20 cellular contexts compared by ENCODE assay signal in genomic region chr15:69042531-69042930, GRCh38. TPM values are rescaled to one million over a fixed set of nuclear protein-coding genes. Genes with fewer than 3 reads are reported as not detected.
"Had no signal": no experiment of that assay in that cellular context is flagged by ENCODE, and none has a peak within 500 bp of the region (broad histone marks: within the 10 kb centered on the region; RNA-seq: fewer than 3 reads in every experiment).

No MANE protein-coding gene starts in this region.

- H3K4me3 Mint-ChIP-seq: dendritic cell treated with granulocyte-macrophage colony-stimulating factor and Interleukin-4, amounts not matched to agents 40 ng/mL and 50 ng/mL, for 4 days; naive thymus-derived CD4-positive, alpha-beta T cell; nephron progenitor cell; stimulated activated memory B cell treated with anti-CD40 and anti-IgM and Interleukin-4, amounts not matched to agents 10 μg/mL and 1 μg/mL and 100 μg/mL, for 72 hours; stimulated activated naive CD8-positive, alpha-beta T cell treated with anti-CD3 and anti-CD28 coated beads, Interleukin-15, Interleukin-2, amounts not matched to agents 100 ng/mL and 50 ng/mL, for 24 hours had no signal

- H3K27ac Mint-ChIP-seq: dendritic cell treated with granulocyte-macrophage colony-stimulating factor and Interleukin-4, amounts not matched to agents 40 ng/mL and 50 ng/mL, for 4 days; naive thymus-derived CD4-positive, alpha-beta T cell; nephron progenitor cell; stimulated activated memory B cell treated with anti-CD40 and anti-IgM and Interleukin-4, amounts not matched to agents 10 μg/mL and 1 μg/mL and 100 μg/mL, for 72 hours; stimulated activated naive CD8-positive, alpha-beta T cell treated with anti-CD3 and anti-CD28 coated beads, Interleukin-15, Interleukin-2, amounts not matched to agents 100 ng/mL and 50 ng/mL, for 24 hours had no signal

- H3K4me1 Mint-ChIP-seq: naive thymus-derived CD4-positive, alpha-beta T cell; stimulated activated memory B cell treated with anti-CD40 and anti-IgM and Interleukin-4, amounts not matched to agents 10 μg/mL and 1 μg/mL and 100 μg/mL, for 72 hours had no signal

- H3K27ac ChIP-seq: foreskin keratinocyte, hepatocyte, psoas muscle, right lobe of liver, tibial artery, upper lobe of right lung had no signal

- H3K9me3 Mint-ChIP-seq: dendritic cell treated with granulocyte-macrophage colony-stimulating factor and Interleukin-4, amounts not matched to agents 40 ng/mL and 50 ng/mL, for 4 days; naive thymus-derived CD4-positive, alpha-beta T cell; nephron progenitor cell; stimulated activated memory B cell treated with anti-CD40 and anti-IgM and Interleukin-4, amounts not matched to agents 10 μg/mL and 1 μg/mL and 100 μg/mL, for 72 hours; stimulated activated naive CD8-positive, alpha-beta T cell treated with anti-CD3 and anti-CD28 coated beads, Interleukin-15, Interleukin-2, amounts not matched to agents 100 ng/mL and 50 ng/mL, for 24 hours had no signal

- H3K9me3 ChIP-seq: psoas muscle, right lobe of liver, tibial artery, upper lobe of right lung had no signal

- H3K4me1 ChIP-seq: psoas muscle, right lobe of liver, tibial artery, upper lobe of right lung had no signal

- H3K36me3 Mint-ChIP-seq: naive thymus-derived CD4-positive, alpha-beta T cell; stimulated activated memory B cell treated with anti-CD40 and anti-IgM and Interleukin-4, amounts not matched to agents 10 μg/mL and 1 μg/mL and 100 μg/mL, for 72 hours had no signal

- H3K27me3 ChIP-seq: foreskin keratinocyte, hepatocyte, right lobe of liver, tibial artery, upper lobe of right lung had no signal

- H3K4me3 ChIP-seq: hepatocyte, psoas muscle, right lobe of liver, tibial artery, upper lobe of right lung had no signal

- H3K36me3 ChIP-seq: right lobe of liver, tibial artery, upper lobe of right lung had no signal

- DNase-seq: erythroblast; foreskin keratinocyte; left colon; mesendoderm; nephron progenitor cell; psoas muscle; retina; right lobe of liver; stimulated activated CD4-positive, alpha-beta T cell treated with anti-CD3 and anti-CD28 coated beads, Interleukin-4, amount 100 ng/mL, for 1 hour; tibial artery; upper lobe of right lung had no signal

- ATAC-seq: foreskin keratinocyte; naive thymus-derived CD4-positive, alpha-beta T cell; psoas muscle; right lobe of liver; stimulated activated memory B cell treated with anti-CD40 and anti-IgM and Interleukin-4, amounts not matched to agents 10 μg/mL and 1 μg/mL and 100 μg/mL, for 72 hours had no signal

RNA-seq across cellular contexts. Expression of gene NOX5, which starts 28.0 kb away (rescaled TPM):
- total RNA-seq: endothelial cell of umbilical vein, lung microvascular endothelial cell, mononuclear cell, temporal lobe had no signal
- polyA plus RNA-seq: hepatocyte; naive thymus-derived CD4-positive, alpha-beta T cell had no signal
